Comparison of ENCODE assay signal across 9 cellular contexts in the genomic region with DNA sequence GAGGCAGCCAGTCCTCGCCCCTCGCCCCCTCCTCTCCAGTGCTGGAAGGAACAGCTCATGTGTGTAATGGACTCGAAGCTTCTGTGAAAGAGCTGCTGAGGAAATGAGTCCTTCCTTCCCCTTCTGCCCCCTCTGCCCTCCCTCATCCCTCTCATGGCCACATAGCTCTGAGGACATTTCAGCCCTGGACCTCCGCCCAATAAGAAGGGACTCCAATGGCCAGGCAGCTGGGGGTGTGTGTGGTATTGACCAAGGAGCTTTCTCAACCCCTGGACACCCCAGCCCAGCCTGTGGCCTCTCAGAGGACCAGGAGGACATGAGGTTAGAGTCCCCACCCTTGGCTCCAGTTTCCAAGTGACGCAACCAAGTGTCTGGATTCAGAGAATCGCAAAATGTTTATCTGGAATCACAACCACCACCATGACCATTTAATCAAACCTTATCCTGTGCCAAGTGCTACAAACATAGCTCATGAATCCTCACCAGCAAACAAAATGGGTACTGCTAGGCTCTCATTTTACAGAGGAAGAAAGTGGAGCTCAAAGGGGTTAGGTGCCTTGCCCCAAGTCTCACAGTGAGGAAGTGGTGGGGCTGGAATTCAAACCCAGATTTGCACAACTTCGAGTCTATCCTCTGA. TPM values are rescaled to one million over a fixed set of nuclear protein-coding genes. Genes with fewer than 3 reads are reported as not detected.
DNase-seq lines count a peak whose midpoint lies in the region; TF ChIP-seq lines count a peak whose summit lies in the region.
"Had no signal": no experiment of that assay in that cellular context is flagged by ENCODE, and none has a peak within 500 bp of the region (broad histone marks: within the 10 kb centered on the region; RNA-seq: fewer than 3 reads in every experiment).

No MANE protein-coding gene starts in this region.

- peak; percentile 40 for DNase-seq in GM03348 (ENCODE audit: low spot score)
- DNase-seq in RPMI7951 (ENCODE audit: low read depth), result peak; percentile 89
- peak; percentile 76 for DNase-seq in fibroblast of the conjunctiva (ENCODE audit: low read depth)
- peak; percentile 98 for DNase-seq in sigmoid colon
- DNase-seq in midbrain (lab: John Stamatoyannopoulos, UW), result no peak
- DNase-seq in effector CD4-positive, alpha-beta T cell, result no peak
- no peak for DNase-seq in GM19240 (ENCODE audit: insufficient read length, low spot score)
- no peak for DNase-seq in COR-L47 (lab: John Stamatoyannopoulos, UW)

- no peak for TF ChIP-seq EP300 in sigmoid colon (IDR thresholded peaks at IDR 0.05)

- H3K27me3 ChIP-seq in sigmoid colon, result no peaks in the 10 kb centered on the region

- 38 to 45% methylated on average over 7 of the region's 7 CpGs for WGBS in sigmoid colon, 2 donors

- TF ChIP-seq CTCF in sigmoid colon (IDR thresholded peaks at IDR 0.05), result no peak

- H3K4me1 ChIP-seq in sigmoid colon, result peaks cover 0 to 99% (median 97%) of the 10 kb centered on the region in 4 donors

- H3K27ac ChIP-seq in sigmoid colon, result peak overlapping the region; percentile 86 to 96 (median 96)
- H3K27ac ChIP-seq: HL-60 had no signal

- H3K4me3 ChIP-seq in sigmoid colon, result no peak overlapping the region

- peaks cover 0 to 6% (median 0%) of the 10 kb centered on the region in 4 donors for H3K36me3 ChIP-seq in sigmoid colon

- TF ChIP-seq POLR2A in sigmoid colon (IDR thresholded peaks at IDR 0.05), result no peak

- no peaks in the 10 kb centered on the region for H3K9me3 ChIP-seq in sigmoid colon

- intact Hi-C loops in sigmoid colon (cut with DNase I), result loop anchor here (10.0 kb wide), 1 partner anchor 597 kb away; the partner anchor contains the start of gene HSPG2

RNA-seq across cellular contexts. Expression of gene ECE1, which starts 47.8 kb away (rescaled TPM):
- total RNA-seq in RPMI7951 (2014; rRNA removed; shearing (Covaris generic)), result 112 and 131 TPM in 2 replicates
- 100 to 1,000 TPM in 1 of 4 donors, 10 to 100 TPM in 3; 62.9 to 112 (median 80.8) TPM for total RNA-seq in sigmoid colon
- 10 to 100 TPM; 10.2 to 73.8 (median 13.6) TPM for polyA plus RNA-seq in sigmoid colon

Comparison
In these comparisons a context has a peak if more than half of its experiments do, and no peak if none do; other contexts are left out.
1. DNase-seq: peak in GM03348 (single experiment), RPMI7951 (single experiment), fibroblast of the conjunctiva (single experiment) and sigmoid colon (single experiment); none in midbrain (single experiment), effector CD4-positive, alpha-beta T cell (single experiment), GM19240 (single experiment) and COR-L47 (single experiment).